In genomic region chr10:136465-136762, GRCh38 we compare ENCODE assay signal across 8 cellular contexts. TPM values are rescaled to one million over a fixed set of nuclear protein-coding genes. Genes with fewer than 3 reads are reported as not detected.
A peak's percentile ranks its signal among the peaks of the same experiment; 100 is the strongest.
DNase-seq lines count a peak whose midpoint lies in the region; ATAC-seq and TF ChIP-seq lines count a peak whose summit lies in the region.

No MANE protein-coding gene starts in this region.

- peaks cover 65% of the 10 kb centered on the region for H3K4me1 Mint-ChIP-seq in CD4-positive, alpha-beta T cell (ENCODE audit: low read depth)

- peak overlapping the region; percentile 95 for H3K4me3 Mint-ChIP-seq in CD4-positive, alpha-beta T cell

- no peaks in the 10 kb centered on the region for H3K27me3 Mint-ChIP-seq in CD4-positive, alpha-beta T cell

- CTCF ChIA-PET in CD4-positive, alpha-beta T cell (lab: Charles Lee), result no interaction called here
- CTCF ChIA-PET in HEK293T (lab: Yijun Ruan, JAX), result no interaction called here

- no peak for DNase-seq in CD4-positive, alpha-beta T cell
- DNase-seq in HEK293T (ENCODE audit: extremely low spot score) (no peak), left ventricle myocardium inferior (no peak), NCI-H2171 (lab: John Stamatoyannopoulos, UW) (no peak), dedifferentiated amniotic fluid mesenchymal stem cell (ENCODE audit: extremely low spot score) (no peak)
- no peak for DNase-seq in activated CD4-positive, alpha-beta T cell treated with anti-CD3 and anti-CD28 coated beads for 4 hours

- POLR2A ChIA-PET in CD4-positive, alpha-beta T cell (lab: Charles Lee), result interaction anchor here (1.4 to 1.7 kb wide), 5 partner anchors 8 to 912 kb away, joined by 3 to 7 read pairs (median 4); partner anchors contain the start of genes IDI1 and LARP4B
- POLR2A ChIA-PET in HEK293T (lab: Yijun Ruan, JAX), result interaction anchor here (1.1 to 1.8 kb wide), 4 partner anchors 8 to 25 kb away, joined by 3 to 5 read pairs (median 4); no protein-coding TSS in a partner anchor

- H3K4me3 ChIP-seq in left ventricle myocardium inferior, result peak overlapping the region; percentile 85
- peak overlapping the region; percentile 92 to 96 (median 92) for H3K4me3 ChIP-seq in skeletal muscle tissue (ENCODE audit: low read length in 3 of 3)

- peak; percentile 32 for ATAC-seq in CD4-positive, alpha-beta T cell (ENCODE audit: poor library complexity)

- peak overlapping the region; percentile 93 for H3K27ac Mint-ChIP-seq in CD4-positive, alpha-beta T cell

- H3K4me1 ChIP-seq in left ventricle myocardium inferior (peaks cover 64% of the 10 kb centered on the region), skeletal muscle tissue (ENCODE audit: control insufficient read depth in 3 of 3, insufficient read depth in 3 of 3, low read length in 3 of 3) (peaks cover 16 to 26% (median 18%) of the 10 kb centered on the region in 3 donors)

- no peaks in the 10 kb centered on the region for H3K9me3 ChIP-seq in CD4-positive, alpha-beta T cell (ENCODE audit: control insufficient read depth, low read length)
- H3K9me3 ChIP-seq in left ventricle myocardium inferior (replicated peaks), result no peaks in the 10 kb centered on the region
- no peaks in the 10 kb centered on the region for H3K9me3 ChIP-seq in skeletal muscle tissue (ENCODE audit: control insufficient read depth in 3 of 3, low read length in 3 of 3)

- no peaks in the 10 kb centered on the region for H3K9me3 Mint-ChIP-seq in CD4-positive, alpha-beta T cell

- H3K27me3 ChIP-seq in CD4-positive, alpha-beta T cell (ENCODE audit: control insufficient read depth, insufficient read depth, low read length), result no peaks in the 10 kb centered on the region
- H3K27me3 ChIP-seq in left ventricle myocardium inferior (ENCODE audit: low read depth) (no peaks in the 10 kb centered on the region), skeletal muscle tissue (ENCODE audit: control insufficient read depth in 3 of 3, insufficient read depth in 3 of 3, low read length in 3 of 3) (no peaks in the 10 kb centered on the region)

- peak overlapping the region; percentile 67 for H3K27ac ChIP-seq in CD4-positive, alpha-beta T cell (ENCODE audit: low read depth, low read length)
- H3K27ac ChIP-seq in VCaP (peak overlapping the region; percentile 97), left ventricle myocardium inferior (replicated peaks) (peak overlapping the region; percentile 98), skeletal muscle tissue (ENCODE audit: low read depth, low read length) (peak overlapping the region; percentile 83)

- intact Hi-C loops in CD4-positive, alpha-beta T cell (cut with DNase I, micrococcal nuclease), result no loop called here
- intact Hi-C loops in left ventricle myocardium inferior (cut with micrococcal nuclease), result no loop called here

- peaks cover 15% of the 10 kb centered on the region for H3K36me3 Mint-ChIP-seq in CD4-positive, alpha-beta T cell (ENCODE audit: low read depth)

- H3K36me3 ChIP-seq in left ventricle myocardium inferior (no peaks in the 10 kb centered on the region), skeletal muscle tissue (ENCODE audit: control insufficient read depth in 3 of 3, insufficient read depth in 3 of 3, low read length in 3 of 3) (no peaks in the 10 kb centered on the region)

- peak overlapping the region; percentile 89 to 91 (median 90) for H3K9ac ChIP-seq in skeletal muscle tissue (ENCODE audit: low read depth in 1 of 3, low read length in 3 of 3)

- TF ChIP-seq CTCF in CD4-positive, alpha-beta T cell (IDR thresholded peaks at IDR 0.05), result no peak
- TF ChIP-seq CTCF in VCaP (conservative IDR thresholded peaks at IDR 0.05), result no peak
- TF ChIP-seq CTCF in left ventricle myocardium inferior (IDR thresholded peaks at IDR 0.05; ENCODE audit: borderline replicate concordance), result no peak

TF ChIP-seq in HEK293T, 16 proteins besides CTCF, POLR2A, EP300 and RAD21:
- TF ChIP-seq L3MBTL2 (conservative IDR thresholded peaks at IDR 0.05) (peak; percentile 5; the same call in 1 of the 2 replicates), CTBP1 (IDR thresholded peaks at IDR 0.05; ENCODE audit: borderline replicate concordance) (no peak), PKNOX1 (IDR thresholded peaks at IDR 0.05) (no peak)

RNA-seq across cellular contexts. Expression of gene ZMYND11, which starts 1.2 kb away (rescaled TPM):
- 10 to 100 TPM; 19.9 to 22.2 TPM for total RNA-seq in CD4-positive, alpha-beta T cell
- total RNA-seq in left ventricle myocardium inferior, result 79.6 TPM
- total RNA-seq in skeletal muscle tissue, result 35.0 TPM
